29 cellular contexts compared by ENCODE assay signal in genomic region chr4:156767911-156768415, GRCh38.
DNase-seq lines count a peak whose midpoint lies in the region; ATAC-seq, FAIRE-seq and TF ChIP-seq lines count a peak whose summit lies in the region.
"Had no signal": no experiment of that assay in that cellular context is flagged by ENCODE, and none has a peak within 500 bp of the region (broad histone marks: within the 10 kb centered on the region; RNA-seq: fewer than 3 reads in every experiment).

No MANE protein-coding gene starts in this region.

- H3K9ac ChIP-seq in GM23248, result no peak overlapping the region

- H3F3A ChIP-seq in GM23248 (ENCODE audit: insufficient read depth), result peaks cover 45% of the 10 kb centered on the region

- WGBS in psoas muscle, 3 donors, result 38 to 50% (median 48%) methylated on average over 5 of the region's 5 CpGs
- 78 to 79% methylated on average over 5 of the region's 5 CpGs for WGBS in GM23248 (ENCODE audit: low coverage in 1 of 2, low lambda C conversion rate in 2 of 2, missing lambda C conversion rate in 2 of 2), 2 experiments

- DNase-seq in HFFc6, result no peak
- peak; percentile 33 for DNase-seq in midbrain (lab: John Stamatoyannopoulos, UW)
- DNase-seq in psoas muscle, result no peak
- DNase-seq in NCI-H510A treated with DMSO at 0.1 percent for 48 hours (lab: John Stamatoyannopoulos, UW), result no peak
- no peak for DNase-seq in NCI-H2171 treated with DMSO at 0.1 percent for 48 hours (lab: John Stamatoyannopoulos, UW)
- no peak for DNase-seq in osteocyte (ENCODE audit: extremely low spot score, unreplicated experiment)
- no peak for DNase-seq in GM23248
- DNase-seq: DMS53; GDM1; HCEC 1CT; Karpas-422; MG63; NCI-H1048; NCI-H1417 treated with DMSO at 0.1 percent for 48 hours; NCI-H187 treated with DMSO at 0.1 percent for 48 hours; NCI-H226; NCI-H524; NCI-H774; NK-92 treated with Interleukin-12 subunit alpha and Interleukin-12 subunit beta, amount 100 ng/mL, for 24 hours; SHP77 treated with DMSO at 0.1 percent for 48 hours had no signal

- H3K9me3 Mint-ChIP-seq in HFFc6, result no peaks in the 10 kb centered on the region
- no peaks in the 10 kb centered on the region for H3K9me3 Mint-ChIP-seq in osteocyte (ENCODE audit: unreplicated experiment)
- H3K9me3 Mint-ChIP-seq: CD14-positive monocyte, GM23338 had no signal

- H3K27me3 Mint-ChIP-seq in HFFc6 (ENCODE audit: insufficient read depth), result no peaks in the 10 kb centered on the region
- H3K27me3 Mint-ChIP-seq in osteocyte (ENCODE audit: unreplicated experiment), result no peaks in the 10 kb centered on the region
- H3K27me3 Mint-ChIP-seq: B cell had no signal

- no peaks in the 10 kb centered on the region; the same call in 1 of the 2 replicates for H3K79me2 ChIP-seq in GM23248 (ENCODE audit: insufficient read depth)

- intact Hi-C loops in psoas muscle (cut with DNase I), result loop anchor here in 1 of 2 donors (5.0 kb wide), 1 partner anchor 189 kb away; no protein-coding TSS in a partner anchor

- H3K27ac ChIP-seq in psoas muscle, result peak overlapping the region; percentile 63
- H3K27ac ChIP-seq in GM23248, result no peak overlapping the region
- H3K27ac ChIP-seq: A549, RWPE1 had no signal

- H3K4me1 Mint-ChIP-seq in HFFc6 (ENCODE audit: low read depth) (peaks cover 94% of the 10 kb centered on the region), osteocyte (ENCODE audit: unreplicated experiment) (peaks cover 46% of the 10 kb centered on the region)
- H3K4me1 Mint-ChIP-seq: B cell had no signal

- H3K27me3 ChIP-seq in psoas muscle (ENCODE audit: insufficient read depth in 3 of 3, low read length in 2 of 3) (no peaks in the 10 kb centered on the region), GM23248 (replicated peaks; ENCODE audit: insufficient read depth) (no peaks in the 10 kb centered on the region)
- H3K27me3 ChIP-seq: MG63 had no signal

- peaks cover 61% of the 10 kb centered on the region for H3K4me1 ChIP-seq in psoas muscle
- peaks cover 63% of the 10 kb centered on the region for H3K4me1 ChIP-seq in GM23248 (ENCODE audit: insufficient read depth)

- TF ChIP-seq CTCF in HFFc6 (IDR thresholded peaks at IDR 0.05) (no peak), psoas muscle (IDR thresholded peaks at IDR 0.05) (no peak), osteocyte (IDR thresholded peaks at IDR 0.05) (no peak)

- FAIRE-seq in endometrium (lab: Jason Lieb, UNC), result peak; percentile 4
- FAIRE-seq: A549, D721Med, GM18507, HTR-8/SVneo had no signal

- peak in 2 of 4 donors; percentile 45 to 47 for ATAC-seq in psoas muscle
- ATAC-seq: A549, GM23338 had no signal

- no peak overlapping the region for H2AFZ ChIP-seq in GM23248
- H2AFZ ChIP-seq: GM23338 had no signal

- H3K36me3 ChIP-seq in psoas muscle (ENCODE audit: insufficient read depth in 1 of 2, low read depth in 1 of 2), result no peaks in the 10 kb centered on the region
- H3K36me3 ChIP-seq in GM23248 (ENCODE audit: low read depth), result peaks cover 20% of the 10 kb centered on the region; the same call in 1 of the 2 replicates

- H4K20me1 ChIP-seq in GM23248 (ENCODE audit: insufficient read depth), result no peaks in the 10 kb centered on the region

- no peaks in the 10 kb centered on the region for H3K9me2 ChIP-seq in GM23248 (ENCODE audit: insufficient read depth)

- H3K4me3 ChIP-seq in psoas muscle (peak overlapping the region; percentile 19), GM23248 (no peak overlapping the region)
- H3K4me3 ChIP-seq: A549, GM23338, MG63 had no signal

- in situ Hi-C loops in GM23248 (cut with MboI), result no loop called here

- H3K27ac Mint-ChIP-seq in HFFc6 (peak overlapping the region; percentile 10), osteocyte (ENCODE audit: unreplicated experiment) (no peak overlapping the region)
- H3K27ac Mint-ChIP-seq: B cell, CD14-positive monocyte, GM23338 had no signal

- H3K4me2 ChIP-seq in GM23248 (ENCODE audit: unreplicated experiment), result no peak overlapping the region
- H3K4me2 ChIP-seq: A549, GM23338 had no signal

- H3K36me3 Mint-ChIP-seq in HFFc6 (ENCODE audit: low read depth) (peaks cover 49% of the 10 kb centered on the region), osteocyte (ENCODE audit: unreplicated experiment) (peaks cover 13% of the 10 kb centered on the region)

- H3K9me3 ChIP-seq in psoas muscle (no peaks in the 10 kb centered on the region), GM23248 (ENCODE audit: low read depth) (no peaks in the 10 kb centered on the region)
- H3K9me3 ChIP-seq: A549, MG63 had no signal

- H3K4me3 Mint-ChIP-seq in HFFc6 (no peak overlapping the region), osteocyte (ENCODE audit: unreplicated experiment) (no peak overlapping the region)
- H3K4me3 Mint-ChIP-seq: B cell, CD14-positive monocyte, GM23338 had no signal
